ENCODE assay signal across 8 cellular contexts in genomic region chr12:131624369-131625170, GRCh38.
DNase-seq lines count a peak whose midpoint lies in the region; ATAC-seq and TF ChIP-seq lines count a peak whose summit lies in the region.
"Not testable (repeated sequence)": the region's sequence is repeated elsewhere in the genome, so short reads cannot be mapped to it uniquely, and the experiment has no call there.

No MANE protein-coding gene starts in this region.

- not testable (repeated sequence) for H3K4me3 ChIP-seq in SJCRH30, upper lobe of right lung

- not testable (repeated sequence) for TF ChIP-seq CTCF in brain (conservative IDR thresholded peaks at IDR 0.05); upper lobe of right lung (IDR thresholded peaks at IDR 0.05)

- not testable (repeated sequence) for ATAC-seq in Right ventricle myocardium inferior
- ATAC-seq in upper lobe of right lung: peak; percentile 49

- H3K36me3 ChIP-seq in SJCRH30, upper lobe of right lung: not testable (repeated sequence)

- H3K9me3 Mint-ChIP-seq in brain: not testable (repeated sequence)

- peaks cover 30% of the 10 kb centered on the region for H3K4me1 ChIP-seq in SJCRH30
- H3K4me1 ChIP-seq in upper lobe of right lung: not testable (repeated sequence)

- H3K9me3 ChIP-seq in SJCRH30 (replicated peaks); upper lobe of right lung: not testable (repeated sequence)

- peaks cover 38% of the 10 kb centered on the region for H3K4me1 Mint-ChIP-seq in brain

- H3K36me3 Mint-ChIP-seq in brain: not testable (repeated sequence)

- peak overlapping the region in 4 of 5 experiments; percentile 12 to 81 (median 73) for H3K27ac Mint-ChIP-seq in brain

- peaks cover 12% of the 10 kb centered on the region for H3K27me3 Mint-ChIP-seq in brain

- not testable (repeated sequence) for H3K27me3 ChIP-seq in SJCRH30, upper lobe of right lung

- peak; percentile 83 for DNase-seq in ELF-1 (ENCODE audit: low read depth, low spot score)
- peak; percentile 35 for DNase-seq in NCI-H1105 treated with DMSO at 0.1 percent for 48 hours (lab: John Stamatoyannopoulos, UW)
- DNase-seq in SJCRH30: peak; percentile 71 to 81
- DNase-seq in Right ventricle myocardium inferior (ENCODE audit: missing footprints): peak; percentile 66
- peak; percentile 24 for DNase-seq in medulla oblongata (ENCODE audit: extremely low spot score)
- DNase-seq in posterior vena cava (ENCODE audit: low spot score): peak; percentile 79
- not testable (repeated sequence) for DNase-seq in upper lobe of right lung

- H3K27ac ChIP-seq in SJCRH30: peak overlapping the region; percentile 72
- H3K27ac ChIP-seq in upper lobe of right lung: not testable (repeated sequence)

- H3K4me3 Mint-ChIP-seq in brain: peak overlapping the region in 4 of 5 experiments; percentile 4 to 57 (median 44)

- intact Hi-C loops in Right ventricle myocardium inferior (cut with DNase I); upper lobe of right lung (cut with DNase I): not testable (repeated sequence)
- intact Hi-C loops in posterior vena cava (cut with DNase I): loop anchor here in 1 of 2 donors (2.0 kb wide), 1 partner anchor 284 kb away; no protein-coding TSS in a partner anchor
